Comparison of ENCODE assay signal across 10 cellular contexts in genomic region chr1:143720087-143721023, GRCh38.
A peak's percentile ranks its signal among the peaks of the same experiment; 100 is the strongest.
DNase-seq lines count a peak whose midpoint lies in the region; ATAC-seq, FAIRE-seq and TF ChIP-seq lines count a peak whose summit lies in the region.
"Had no signal": no experiment of that assay in that cellular context is flagged by ENCODE, and none has a peak within 500 bp of the region (broad histone marks: within the 10 kb centered on the region; RNA-seq: fewer than 3 reads in every experiment).

No MANE protein-coding gene starts in this region.

- H3K27me3 ChIP-seq in small intestine (ENCODE audit: control insufficient read depth in 2 of 2, insufficient read depth in 2 of 2, low read length in 2 of 2), result peaks cover 0 to 5% of the 10 kb centered on the region in 2 donors

- H3K27ac ChIP-seq in small intestine (ENCODE audit: low read depth in 1 of 2, low read length in 1 of 2), result no peak overlapping the region

- no peak for ATAC-seq in HG03280 (IDR thresholded peaks at IDR 0.05; ENCODE audit: unreplicated experiment)

- no peaks in the 10 kb centered on the region for H3K4me1 ChIP-seq in small intestine (ENCODE audit: control insufficient read depth in 2 of 2, insufficient read depth in 1 of 2, low read depth in 1 of 2, low read length in 1 of 2)

- no peaks in the 10 kb centered on the region for H3K36me3 ChIP-seq in small intestine (ENCODE audit: control insufficient read depth in 2 of 2, insufficient read depth in 2 of 2, low read length in 2 of 2)
- H3K36me3 ChIP-seq: HAP-1 had no signal

- TF ChIP-seq CTCF in fibroblast of mammary gland (conservative IDR thresholded peaks at IDR 0.05; ENCODE audit: control insufficient read depth, insufficient read depth, low read depth, low read length), result no peak

- H3K4me3 ChIP-seq in fibroblast of mammary gland (ENCODE audit: control insufficient read depth, low read depth, low read length) (no peak overlapping the region), small intestine (ENCODE audit: low read depth in 1 of 2, low read length in 2 of 2) (peak overlapping the region in 1 of 2 donors; percentile 36)
- H3K4me3 ChIP-seq: HAP-1 had no signal

- DNase-seq in DMS 273 (lab: John Stamatoyannopoulos, UW; ENCODE audit: unreplicated experiment) (peak; percentile 19), DMS 273 treated with DMSO at 0.1 percent for 48 hours (lab: John Stamatoyannopoulos, UW) (no peak), SHP77 (lab: John Stamatoyannopoulos, UW) (peak; percentile 83 to 87), fibroblast of mammary gland (ENCODE audit: low read depth) (peak; percentile 30), small intestine (peak; percentile 64), GM19238 (ENCODE audit: insufficient read length, low spot score) (no peak), NCI-H345 (lab: John Stamatoyannopoulos, UW) (no peak)

- no peaks in the 10 kb centered on the region for H3K9me3 ChIP-seq in small intestine (ENCODE audit: control insufficient read depth, low read depth)
- H3K9me3 ChIP-seq: HAP-1 had no signal

- FAIRE-seq in small intestine (lab: Jason Lieb, UNC), result no peak
- FAIRE-seq: A204.1 had no signal

- WGBS in small intestine, 3 donors, result 3 to 12% (median 9%) methylated on average over 24 of the region's 24 CpGs

Comparison
In these comparisons a context has a peak if more than half of its experiments do, and no peak if none do; other contexts are left out.
1. DNase-seq: peak in DMS 273 (single experiment), SHP77 (2 of 2), fibroblast of mammary gland (single experiment) and small intestine (single experiment); none in DMS 273 treated with DMSO at 0.1 percent for 48 hours (single experiment), GM19238 (single experiment) and NCI-H345 (single experiment).